2 cellular contexts compared by ENCODE assay signal in the genomic region with DNA sequence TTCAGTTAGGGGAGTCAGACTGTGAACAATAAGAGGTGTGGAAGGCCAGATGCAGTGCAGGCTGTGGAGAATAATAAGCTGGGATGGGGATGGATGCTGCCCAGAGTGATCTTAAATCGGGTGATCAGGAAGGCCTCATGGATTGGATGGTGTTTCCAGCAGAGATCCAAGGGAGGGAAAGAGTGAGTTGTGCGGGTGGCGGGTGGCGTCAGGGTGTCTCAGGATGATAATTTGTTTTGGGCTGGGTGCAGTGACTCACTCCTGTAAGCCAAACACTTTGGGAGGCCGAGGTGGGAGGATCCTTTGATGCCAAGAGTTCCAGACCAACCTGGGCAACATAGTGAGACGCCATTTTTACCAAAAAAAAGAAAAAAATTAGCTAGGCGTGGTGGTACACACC.
TF ChIP-seq lines count a peak whose summit lies in the region.

No MANE protein-coding gene starts in this region.

TF ChIP-seq in K562, 482 proteins besides CTCF, POLR2A, EP300 and RAD21:
- TF ChIP-seq FOSL1 (tag; conservative IDR thresholded peaks at IDR 0.05) (peak; percentile 74), RBM25 (IDR thresholded peaks at IDR 0.05; ENCODE audit: low read depth, low read length, severe bottlenecking) (no peak)
TF ChIP-seq in K562: peak in this region for 1.

TF ChIP-seq in GM23338, 12 proteins besides CTCF, POLR2A, EP300 and RAD21:
- TF ChIP-seq EZH2 (IDR thresholded peaks at IDR 0.05; ENCODE audit: low read depth, unreplicated experiment) = no peak
